11 cellular contexts compared by ENCODE assay signal in genomic region chr17:32546031-32546444, GRCh38. TPM values are rescaled to one million over a fixed set of nuclear protein-coding genes. Genes with fewer than 3 reads are reported as not detected.
A peak's percentile ranks its signal among the peaks of the same experiment; 100 is the strongest.
DNase-seq lines count a peak whose midpoint lies in the region; ATAC-seq and TF ChIP-seq lines count a peak whose summit lies in the region.
"Had no signal": no experiment of that assay in that cellular context is flagged by ENCODE, and none has a peak within 500 bp of the region (broad histone marks: within the 10 kb centered on the region; RNA-seq: fewer than 3 reads in every experiment).

No MANE protein-coding gene starts in this region.

- no peak overlapping the region for H2BK5ac ChIP-seq in mesendoderm (ENCODE audit: low read length)

- no peak overlapping the region for H3K56ac ChIP-seq in mesendoderm (ENCODE audit: low read length)

- no peak overlapping the region for H3K18ac ChIP-seq in mesendoderm (ENCODE audit: low read length)

- H3K23ac ChIP-seq in mesendoderm (ENCODE audit: low read length) = no peak overlapping the region

- H3K36me3 Mint-ChIP-seq in mesothelial cell of epicardium = no peaks in the 10 kb centered on the region
- H3K36me3 Mint-ChIP-seq: naive B cell had no signal

- no peak overlapping the region for H3K27ac Mint-ChIP-seq in mesothelial cell of epicardium

- H4K5ac ChIP-seq in mesendoderm (ENCODE audit: low read length) = no peak overlapping the region

- H3K9me3 ChIP-seq in sigmoid colon = no peaks in the 10 kb centered on the region

- H3K4me1 ChIP-seq in mesendoderm (ENCODE audit: control insufficient read depth, low read depth, low read length) = peaks cover 4% of the 10 kb centered on the region
- H3K4me1 ChIP-seq in sigmoid colon = no peaks in the 10 kb centered on the region

- no peaks in the 10 kb centered on the region for H3K9me3 Mint-ChIP-seq in mesothelial cell of epicardium
- H3K9me3 Mint-ChIP-seq: naive B cell had no signal

- ATAC-seq in GM21786 (IDR thresholded peaks at IDR 0.05; ENCODE audit: unreplicated experiment) = no peak

- H3K4me3 ChIP-seq in mesendoderm (ENCODE audit: low read length) (no peak overlapping the region), sigmoid colon (no peak overlapping the region)

- DNase-seq in DMS153 (lab: John Stamatoyannopoulos, UW) (peak; percentile 3), NCI-H1105 (lab: John Stamatoyannopoulos, UW) (peak; percentile 79), astrocyte of the hippocampus (ENCODE audit: low read depth, low spot score) (peak; percentile 51), mesendoderm (peak; percentile 71), sigmoid colon (no peak), mesothelial cell of epicardium (ENCODE audit: low spot score in 2 of 2, unreplicated experiment in 2 of 2) (no peak), 8988T (no peak)
- DNase-seq: naive B cell, NCI-H1930 had no signal

- TF ChIP-seq CTCF in sigmoid colon (IDR thresholded peaks at IDR 0.05) (no peak), mesothelial cell of epicardium (IDR thresholded peaks at IDR 0.05; ENCODE audit: unreplicated experiment) (no peak)

- H3K79me2 ChIP-seq in mesendoderm (ENCODE audit: control insufficient read depth, insufficient read depth, low read length) = no peaks in the 10 kb centered on the region

- intact Hi-C loops in sigmoid colon (cut with DNase I) = no loop called here

- TF ChIP-seq EP300 in sigmoid colon (IDR thresholded peaks at IDR 0.05) = no peak

- WGBS in mesendoderm (ENCODE audit: extremely low coverage, insufficient coverage, low lambda C conversion rate) = no CpG with 5 or more reads among the region's 8 CpGs
- WGBS in sigmoid colon, 2 donors = 67 to 84% methylated on average over 8 of the region's 8 CpGs

- H2AK5ac ChIP-seq in mesendoderm (ENCODE audit: low read length) = no peak overlapping the region

- no peak overlapping the region for H3K4me2 ChIP-seq in mesendoderm (ENCODE audit: low read length)

- H3K27me3 Mint-ChIP-seq in mesothelial cell of epicardium (ENCODE audit: low read depth) = no peaks in the 10 kb centered on the region
- H3K27me3 Mint-ChIP-seq: naive B cell had no signal

- no peaks in the 10 kb centered on the region for H3K79me1 ChIP-seq in mesendoderm (ENCODE audit: low read length)

- no peak overlapping the region for H2BK15ac ChIP-seq in mesendoderm (replicated peaks; ENCODE audit: low read depth)

- no peak overlapping the region for H3K4me3 Mint-ChIP-seq in mesothelial cell of epicardium
- H3K4me3 Mint-ChIP-seq: naive B cell had no signal

- H4K8ac ChIP-seq in mesendoderm (ENCODE audit: low read depth, low read length) = no peak overlapping the region

- no peaks in the 10 kb centered on the region for H3K27me3 ChIP-seq in mesendoderm (ENCODE audit: insufficient read depth, low read length, poor library complexity)
- H3K27me3 ChIP-seq in sigmoid colon = no peaks in the 10 kb centered on the region

- no peak overlapping the region for H3K4ac ChIP-seq in mesendoderm (ENCODE audit: low read depth, low read length)

- no peak overlapping the region for H2BK120ac ChIP-seq in mesendoderm (ENCODE audit: low read depth, low read length)

- H3K9ac ChIP-seq in mesendoderm (ENCODE audit: low read length) = no peak overlapping the region

- no peaks in the 10 kb centered on the region for H3K36me3 ChIP-seq in mesendoderm (ENCODE audit: control insufficient read depth, insufficient read depth, low read length)
- H3K36me3 ChIP-seq in sigmoid colon = no peaks in the 10 kb centered on the region

- no peaks in the 10 kb centered on the region for H3K4me1 Mint-ChIP-seq in mesothelial cell of epicardium

- TF ChIP-seq POLR2A in sigmoid colon (IDR thresholded peaks at IDR 0.05) = no peak

- H3K27ac ChIP-seq in mesendoderm (ENCODE audit: low read depth, low read length) (no peak overlapping the region), sigmoid colon (no peak overlapping the region)
- H3K27ac ChIP-seq: C4-2B had no signal

RNA-seq across cellular contexts. Expression of gene CDK5R1, which starts 59.2 kb away (rescaled TPM):
- 4.6 TPM for polyA plus RNA-seq in mesendoderm (2013, experiment 1 of 2)
- polyA plus RNA-seq in mesendoderm (2013, experiment 2 of 2) = 4.5 TPM
- 1 to 10 TPM in 3 of 4 donors, under 1 TPM in 1; 0.81 to 1.2 (median 1.1) TPM for total RNA-seq in sigmoid colon
- 1 to 10 TPM in 1 of 3 donors, under 1 TPM in 2; under 0.01 to 3.8 (median 0.46) TPM for polyA plus RNA-seq in sigmoid colon
- 4.5 to 4.8 TPM (median 4.6 TPM) in 3 replicates for total RNA-seq in mesothelial cell of epicardium

Comparison
In these comparisons a context has a peak if more than half of its experiments do, and no peak if none do; other contexts are left out.
1. DNase-seq: peak in DMS153 (single experiment), NCI-H1105 (single experiment), astrocyte of the hippocampus (single experiment) and mesendoderm (single experiment); none in sigmoid colon (single experiment), mesothelial cell of epicardium (0 of 2) and 8988T (single experiment).